ENCODE assay signal across 27 cellular contexts in genomic region chr12:12167847-12168246, GRCh38.
DNase-seq lines count a peak whose midpoint lies in the region; ATAC-seq and TF ChIP-seq lines count a peak whose summit lies in the region.
"Had no signal": no experiment of that assay in that cellular context is flagged by ENCODE, and none has a peak within 500 bp of the region (broad histone marks: within the 10 kb centered on the region; RNA-seq: fewer than 3 reads in every experiment).

No MANE protein-coding gene starts in this region.

- H3K9me3 ChIP-seq in A673 (ENCODE audit: low read depth, low read length, poor library complexity, severe bottlenecking) (no peaks in the 10 kb centered on the region), mucosa of descending colon (no peaks in the 10 kb centered on the region)
- H3K9me3 ChIP-seq: adrenal gland, gastroesophageal sphincter, thoracic aorta had no signal

- H3K36me3 ChIP-seq in A673 (ENCODE audit: insufficient read depth, low read length, poor library complexity, severe bottlenecking) (peaks cover 23% of the 10 kb centered on the region), mucosa of descending colon (ENCODE audit: low read depth) (peaks cover 4% of the 10 kb centered on the region)
- H3K36me3 ChIP-seq: adrenal gland, thoracic aorta had no signal

- CTCF ChIA-PET in A673 (lab: Charles Lee): no interaction called here

- POLR2A ChIA-PET in A673 (lab: Charles Lee; ENCODE audit: low non-redundant PET): no interaction called here

- H3K4me3 ChIP-seq in A673 (ENCODE audit: low read depth, low read length, poor library complexity, severe bottlenecking): no peak overlapping the region
- H3K4me3 ChIP-seq in mucosa of descending colon: no peak overlapping the region
- H3K4me3 ChIP-seq: adrenal gland, gastroesophageal sphincter, skin epidermis, thoracic aorta had no signal

- intact Hi-C loops in A673 (cut with micrococcal nuclease; ENCODE audit: unreplicated experiment): no loop called here
- intact Hi-C loops in mucosa of descending colon (cut with DNase I, micrococcal nuclease): no loop called here

- ATAC-seq in mucosa of descending colon: peak; percentile 44
- ATAC-seq: activated CD8-positive, alpha-beta memory T cell treated with anti-CD3 and anti-CD28 coated beads, Interleukin-2, amount 10 ng/mL, durations not matched to agents 7 days and 5 days; activated T-cell treated with anti-CD3 and anti-CD28 coated beads, Interleukin-2, amount 50 U/mL, for 72 hours; gastroesophageal sphincter; naive thymus-derived CD4-positive, alpha-beta T cell had no signal

- H3K4me1 ChIP-seq in A673 (ENCODE audit: insufficient read depth, low read length, poor library complexity, severe bottlenecking): peaks cover 25% of the 10 kb centered on the region
- H3K4me1 ChIP-seq in mucosa of descending colon (ENCODE audit: low read depth): peaks cover 8% of the 10 kb centered on the region
- H3K4me1 ChIP-seq: adrenal gland had no signal

- H3K27me3 ChIP-seq in A673 (replicated peaks; ENCODE audit: insufficient read depth, low read depth, low read length, poor library complexity): no peaks in the 10 kb centered on the region
- H3K27me3 ChIP-seq: adrenal gland, gastroesophageal sphincter had no signal

- peak overlapping the region; percentile 0 for H3K27ac ChIP-seq in A673 (ENCODE audit: low read depth, low read length, poor library complexity, severe bottlenecking)
- H3K27ac ChIP-seq: adrenal gland, gastroesophageal sphincter, skin epidermis, thoracic aorta had no signal

- BruUV-seq in A673 (replicated peaks; lab: Mats Ljungman, UMichigan): no TSS peak

- DNase-seq in A673 (ENCODE audit: low spot score) (no peak), NCI-H1092 (lab: John Stamatoyannopoulos, UW) (peak; percentile 2), NCI-H748 treated with DMSO at 0.1 percent for 48 hours (lab: John Stamatoyannopoulos, UW) (peak; percentile 69), mucosa of descending colon (no peak), SIG-M5 (lab: John Stamatoyannopoulos, UW) (no peak), DMS79 (lab: John Stamatoyannopoulos, UW) (no peak), amygdala (lab: John Stamatoyannopoulos, UW) (no peak), AG08395 (ENCODE audit: low spot score) (no peak)
- DNase-seq: activated CD8-positive, alpha-beta memory T cell treated with anti-CD3 and anti-CD28 coated beads, Interleukin-2, amount 10 ng/mL, durations not matched to agents 7 days and 5 days; activated naive CD4-positive, alpha-beta T cell treated with Interleukin-2 at 50 U/mL for 16 hours; activated T-cell treated with anti-CD3 and anti-CD28 coated beads, Interleukin-2, amount 50 U/mL, for 72 hours; adrenal gland; C1 segment of cervical spinal cord; cerebellar nuclear complex; COR-L47; HCEC 1CT; hippocampal formation; KBM-7; mesendoderm; naive thymus-derived CD4-positive, alpha-beta T cell; NCI-H187 treated with DMSO at 0.1 percent for 48 hours; NCI-H446; SHP77 treated with DMSO at 0.1 percent for 48 hours; T-helper 9 cell had no signal

- TF ChIP-seq CTCF in A673 (conservative IDR thresholded peaks at IDR 0.05; ENCODE audit: low read depth, low read length) (no peak), mucosa of descending colon (IDR thresholded peaks at IDR 0.05) (no peak)

Comparison
In these comparisons a context has a peak if more than half of its experiments do, and no peak if none do; other contexts are left out.
1. DNase-seq: peak in NCI-H1092 (single experiment) and NCI-H748 treated with DMSO at 0.1 percent for 48 hours (single experiment); none in A673 (single experiment), mucosa of descending colon (0 of 3), SIG-M5 (single experiment), DMS79 (single experiment), amygdala (0 of 56) and AG08395 (single experiment).